ENCODE assay signal across 28 cellular contexts in genomic region chr5:170501931-170502330, GRCh38. TPM values are rescaled to one million over a fixed set of nuclear protein-coding genes. Genes with fewer than 3 reads are reported as not detected.
"Had no signal": no experiment of that assay in that cellular context is flagged by ENCODE, and none has a peak within 500 bp of the region (broad histone marks: within the 10 kb centered on the region; RNA-seq: fewer than 3 reads in every experiment).

No MANE protein-coding gene starts in this region.

- H3K27ac Mint-ChIP-seq: nephron progenitor cell; stimulated activated effector memory CD8-positive, alpha-beta T cell treated with anti-CD3 and anti-CD28 coated beads, Interleukin-12 subunit alpha, Interleukin-12 subunit beta, amount 100 ng/mL, for 72 hours had no signal

- DNase-seq: dorsolateral prefrontal cortex; effector CD4-positive, alpha-beta T cell; foreskin fibroblast; gastrocnemius medialis; head of caudate nucleus; left cardiac atrium; left lung; naive thymus-derived CD8-positive, alpha-beta T cell; nephron progenitor cell; occipital lobe; ovary; psoas muscle; right cardiac atrium; sigmoid colon; stimulated activated CD4-positive, alpha-beta T cell treated with anti-CD3 and anti-CD28 coated beads, Interleukin-2, amount 100 ng/mL, for 24 hours; stimulated activated CD4-positive, alpha-beta T cell treated with anti-CD3 and anti-CD28 coated beads, Interleukin-4, amount 100 ng/mL, for 24 hours; stimulated activated naive CD4-positive, alpha-beta T cell treated with Interleukin-2 at 50 U/mL for 16 hours; stomach; thyroid gland; trophoblast cell had no signal

- H3K36me3 ChIP-seq: gastrocnemius medialis, left lung, ovary, sigmoid colon, stomach, thyroid gland, vagina had no signal

- H3K4me1 Mint-ChIP-seq: stimulated activated effector memory CD8-positive, alpha-beta T cell treated with anti-CD3 and anti-CD28 coated beads, Interleukin-12 subunit alpha, Interleukin-12 subunit beta, amount 100 ng/mL, for 72 hours had no signal

- H3K79me2 ChIP-seq: hepatocyte had no signal

- H3K36me3 Mint-ChIP-seq: naive thymus-derived CD8-positive, alpha-beta T cell; stimulated activated effector memory CD8-positive, alpha-beta T cell treated with anti-CD3 and anti-CD28 coated beads, Interleukin-12 subunit alpha, Interleukin-12 subunit beta, amount 100 ng/mL, for 72 hours had no signal

- H3K4me2 ChIP-seq: hepatocyte had no signal

- H3K4me3 ChIP-seq: dorsolateral prefrontal cortex, gastrocnemius medialis, hepatocyte, left lung, ovary, psoas muscle, sigmoid colon, stomach, thyroid gland, vagina had no signal

- H3K9me3 Mint-ChIP-seq: nephron progenitor cell; stimulated activated effector memory CD8-positive, alpha-beta T cell treated with anti-CD3 and anti-CD28 coated beads, Interleukin-12 subunit alpha, Interleukin-12 subunit beta, amount 100 ng/mL, for 72 hours had no signal

- H3K4me3 Mint-ChIP-seq: naive thymus-derived CD8-positive, alpha-beta T cell; stimulated activated effector memory CD8-positive, alpha-beta T cell treated with anti-CD3 and anti-CD28 coated beads, Interleukin-12 subunit alpha, Interleukin-12 subunit beta, amount 100 ng/mL, for 72 hours had no signal

- H3K4me1 ChIP-seq: gastrocnemius medialis, psoas muscle had no signal

- H3K27ac ChIP-seq: dorsolateral prefrontal cortex, epithelial cell of prostate, gastrocnemius medialis, hepatocyte, left lung, ovary, psoas muscle, sigmoid colon, stomach, thyroid gland, vagina had no signal

- H3K27me3 ChIP-seq: ovary, thyroid gland, vagina had no signal

- H3K9me3 ChIP-seq: gastrocnemius medialis, ovary, psoas muscle, thyroid gland, vagina had no signal

- H2AFZ ChIP-seq: hepatocyte had no signal

RNA-seq across cellular contexts. Expression of gene KCNIP1, which starts 1.9 kb away (rescaled TPM):
- total RNA-seq: esophagus mucosa; gastrocnemius medialis; left cardiac atrium; lower leg skin; myocyte; naive thymus-derived CD8-positive, alpha-beta T cell; psoas muscle; right cardiac atrium; ureter; vagina had no signal
- polyA plus RNA-seq: naive thymus-derived CD8-positive, alpha-beta T cell had no signal
